8 cellular contexts compared by ENCODE assay signal in genomic region chr15:42576040-42576594, GRCh38. TPM values are rescaled to one million over a fixed set of nuclear protein-coding genes. Genes with fewer than 3 reads are reported as not detected.
DNase-seq lines count a peak whose midpoint lies in the region; ATAC-seq and TF ChIP-seq lines count a peak whose summit lies in the region.

No MANE protein-coding gene starts in this region.

- H2AK5ac ChIP-seq in mesenchymal stem cell (ENCODE audit: low read length, severe bottlenecking): no peak overlapping the region

- WGBS in mesenchymal stem cell: 4% methylated on average over 13 of the region's 16 CpGs
- 2 to 3% methylated on average over 16 of the region's 16 CpGs for WGBS in aorta, 2 donors

- no peak overlapping the region for H2BK5ac ChIP-seq in mesenchymal stem cell (ENCODE audit: low read depth, low read length, poor library complexity, severe bottlenecking)

- no peak overlapping the region for H3K23ac ChIP-seq in mesenchymal stem cell (ENCODE audit: low read length in 2 of 2)

- H3K4me2 ChIP-seq in mesenchymal stem cell (ENCODE audit: low read length, poor library complexity, severe bottlenecking): peak overlapping the region; percentile 55

- H2BK12ac ChIP-seq in mesenchymal stem cell (ENCODE audit: low read length in 2 of 2): peak overlapping the region in 1 of 2 experiments; percentile 23

- ATAC-seq in left cardiac atrium (no peak), aorta (ENCODE audit: low FRiP score) (no peak), HG03432 (IDR thresholded peaks at IDR 0.05; ENCODE audit: unreplicated experiment) (no peak)

- H3K9me3 ChIP-seq in left ventricle myocardium inferior (replicated peaks) (no peaks in the 10 kb centered on the region), mesenchymal stem cell (ENCODE audit: control insufficient read depth, low read length) (no peaks in the 10 kb centered on the region), aorta (ENCODE audit: control insufficient read depth, low read length) (no peaks in the 10 kb centered on the region)

- peak overlapping the region; percentile 92 for H3K4me3 ChIP-seq in left ventricle myocardium inferior
- peak overlapping the region; percentile 61 for H3K4me3 ChIP-seq in astrocyte of the cerebellum (ENCODE audit: low read depth, low read length)
- H3K4me3 ChIP-seq in mesenchymal stem cell (ENCODE audit: insufficient read depth in 1 of 2, low read depth in 1 of 2, low read length in 2 of 2): peak overlapping the region; percentile 89 to 90
- peak overlapping the region; percentile 59 to 72 for H3K4me3 ChIP-seq in aorta (ENCODE audit: low read length in 2 of 2)

- peak overlapping the region; percentile 92 for H3K9ac ChIP-seq in mesenchymal stem cell (ENCODE audit: low read length)

- no peak overlapping the region for H4K8ac ChIP-seq in mesenchymal stem cell (ENCODE audit: low read length)

- H3K4me1 ChIP-seq in left ventricle myocardium inferior (peaks cover 59% of the 10 kb centered on the region), mesenchymal stem cell (ENCODE audit: control insufficient read depth, insufficient read depth, low read depth, low read length) (peaks cover 6% of the 10 kb centered on the region), aorta (ENCODE audit: control insufficient read depth in 1 of 2, insufficient read depth in 2 of 2, low read length in 2 of 2) (peaks cover 0 to 2% of the 10 kb centered on the region in 2 donors)

- H3K27ac ChIP-seq in left ventricle myocardium inferior (replicated peaks) (peak overlapping the region; percentile 96), mesenchymal stem cell (ENCODE audit: low read length, poor library complexity, severe bottlenecking) (no peak overlapping the region), aorta (ENCODE audit: low read depth in 1 of 2, low read length in 2 of 2) (peak overlapping the region; percentile 34 to 77)

- no peak for DNase-seq in left ventricle myocardium inferior
- no peak for DNase-seq in left cardiac atrium
- DNase-seq in astrocyte of the cerebellum (ENCODE audit: low read depth): no peak
- no peak for DNase-seq in mesenchymal stem cell
- DNase-seq in aorta: no peak
- DNase-seq in HK-2 (ENCODE audit: unreplicated experiment): no peak
- no peak for DNase-seq in mesenteric fat pad (ENCODE audit: low spot score)

- H3K18ac ChIP-seq in mesenchymal stem cell (ENCODE audit: low read depth in 1 of 2, low read length in 2 of 2): peak overlapping the region in 1 of 2 experiments; percentile 90

- H3K36me3 ChIP-seq in left ventricle myocardium inferior (no peaks in the 10 kb centered on the region), mesenchymal stem cell (ENCODE audit: control insufficient read depth in 1 of 2, insufficient read depth in 2 of 2, low read depth in 1 of 2, low read length in 2 of 2) (no peaks in the 10 kb centered on the region), aorta (ENCODE audit: control insufficient read depth in 1 of 2, insufficient read depth in 2 of 2, low read length in 1 of 2) (no peaks in the 10 kb centered on the region)

- H3K4ac ChIP-seq in mesenchymal stem cell (ENCODE audit: low read depth in 1 of 2, low read length in 2 of 2): no peak overlapping the region

- H2BK15ac ChIP-seq in mesenchymal stem cell (ENCODE audit: low read depth, poor library complexity, severe bottlenecking): no peak overlapping the region

- no peak overlapping the region for H4K91ac ChIP-seq in mesenchymal stem cell (ENCODE audit: low read length)

- TF ChIP-seq CTCF in left ventricle myocardium inferior (IDR thresholded peaks at IDR 0.05; ENCODE audit: borderline replicate concordance): no peak
- TF ChIP-seq CTCF in astrocyte of the cerebellum (IDR thresholded peaks at IDR 0.05; ENCODE audit: low read depth, low read length, missing control alignments): no peak

- in situ Hi-C loops in astrocyte of the cerebellum (cut with HindIII; ENCODE audit: low sequenced_read_pairs): no loop called here

- intact Hi-C loops in left ventricle myocardium inferior (cut with micrococcal nuclease): no loop called here
- intact Hi-C loops in left cardiac atrium (cut with DNase I): no loop called here
- intact Hi-C loops in aorta (cut with DNase I): loop anchor here in 1 of 2 donors (5.0 kb wide), 2 partner anchors 41 to 84 kb away; partner anchors contain the start of gene ZNF106

- H3K27me3 ChIP-seq in left ventricle myocardium inferior (ENCODE audit: low read depth) (no peaks in the 10 kb centered on the region), mesenchymal stem cell (ENCODE audit: control insufficient read depth in 1 of 2, insufficient read depth in 1 of 2, low read length in 2 of 2) (no peaks in the 10 kb centered on the region), aorta (ENCODE audit: control insufficient read depth in 1 of 2, insufficient read depth in 2 of 2, low read length in 1 of 2) (no peaks in the 10 kb centered on the region)

- no peak overlapping the region for H3K14ac ChIP-seq in mesenchymal stem cell (ENCODE audit: low read length in 2 of 2)

- no peak overlapping the region for H2BK120ac ChIP-seq in mesenchymal stem cell (ENCODE audit: low read depth, low read length)

- peaks cover 12% of the 10 kb centered on the region for H3K79me1 ChIP-seq in mesenchymal stem cell (replicated peaks; ENCODE audit: low read length, poor library complexity, severe bottlenecking)

- peak overlapping the region; percentile 55 for H2AFZ ChIP-seq in mesenchymal stem cell (ENCODE audit: low read depth, low read length)

RNA-seq across cellular contexts. Expression of gene STARD9, which starts 0.7 kb away (rescaled TPM):
- total RNA-seq in left ventricle myocardium inferior: 4.9 TPM
- total RNA-seq in left cardiac atrium: 10 to 100 TPM in 1 of 2 donors, 1 to 10 TPM in 1; 7.1 to 10.9 TPM
- polyA plus RNA-seq in mesenchymal stem cell (2013, experiment 1 of 2): 1.8 TPM
- 1.6 TPM for polyA plus RNA-seq in mesenchymal stem cell (2013, experiment 2 of 2)
- 10 to 100 TPM; 38.7 to 65.8 TPM for total RNA-seq in aorta
- 10 to 100 TPM in 1 of 2 donors, 1 to 10 TPM in 1; 3.3 to 14.2 TPM for polyA plus RNA-seq in aorta
- total RNA-seq in mesenteric fat pad: 17.0 TPM

RNA-seq across cellular contexts. Expression of gene HAUS2, which starts 27.5 kb away (rescaled TPM):
- 9.9 TPM for total RNA-seq in left ventricle myocardium inferior
- total RNA-seq in left cardiac atrium: 10 to 100 TPM; 11.7 to 14.9 TPM
- polyA plus RNA-seq in mesenchymal stem cell (2013, experiment 1 of 2): 14.6 TPM
- polyA plus RNA-seq in mesenchymal stem cell (2013, experiment 2 of 2): 14.3 TPM
- total RNA-seq in aorta: 10 to 100 TPM; 16.0 to 21.9 TPM
- 10 to 100 TPM in 1 of 2 donors, 1 to 10 TPM in 1; 7.3 to 14.7 TPM for polyA plus RNA-seq in aorta
- 26.3 TPM for total RNA-seq in mesenteric fat pad

RNA-seq across cellular contexts. Expression of gene LRRC57, which starts 27.5 kb away (rescaled TPM):
- total RNA-seq in left ventricle myocardium inferior (15.0 TPM), left cardiac atrium (10 to 100 TPM; 13.8 to 15.6 TPM), aorta (10 to 100 TPM; 16.8 to 20.8 TPM), mesenteric fat pad (19.4 TPM)
- 10.9 TPM for polyA plus RNA-seq in mesenchymal stem cell (2013, experiment 1 of 2)
- polyA plus RNA-seq in mesenchymal stem cell (2013, experiment 2 of 2): 11.1 TPM
- polyA plus RNA-seq in aorta: 10 to 100 TPM in 1 of 2 donors, 1 to 10 TPM in 1; 5.1 to 10.2 TPM
